In genomic region chr13:46606915-46607413, GRCh38 we compare ENCODE assay signal across 12 cellular contexts. TPM values are rescaled to one million over a fixed set of nuclear protein-coding genes. Genes with fewer than 3 reads are reported as not detected.
DNase-seq lines count a peak whose midpoint lies in the region; ATAC-seq and TF ChIP-seq lines count a peak whose summit lies in the region.
"Had no signal": no experiment of that assay in that cellular context is flagged by ENCODE, and none has a peak within 500 bp of the region (broad histone marks: within the 10 kb centered on the region; RNA-seq: fewer than 3 reads in every experiment).

No MANE protein-coding gene starts in this region.

- no peak for TF ChIP-seq POLR2A in esophagus muscularis mucosa (IDR thresholded peaks at IDR 0.05; ENCODE audit: low read depth)
- no peak for TF ChIP-seq POLR2A in adrenal gland (IDR thresholded peaks at IDR 0.05)

- H4K20me1 ChIP-seq in osteoblast (ENCODE audit: insufficient read depth, low read length) = peaks cover 18% of the 10 kb centered on the region

- peaks cover 71% of the 10 kb centered on the region for H3K4me1 Mint-ChIP-seq in activated T-cell treated with anti-CD3 and anti-CD28 coated beads, Interleukin-2, amount 50 U/mL, for 24 hours (ENCODE audit: low read depth)
- H3K4me1 Mint-ChIP-seq in stimulated activated naive B cell treated with anti-CD40 and anti-IgM and Interleukin-4, amounts not matched to agents 10 μg/mL and 1 μg/mL and 100 μg/mL, for 72 hours = peaks cover 49 to 91% of the 10 kb centered on the region in 2 donors

- no peaks in the 10 kb centered on the region for H3K9me3 Mint-ChIP-seq in activated T-cell treated with anti-CD3 and anti-CD28 coated beads, Interleukin-2, amount 50 U/mL, for 24 hours
- H3K9me3 Mint-ChIP-seq in stimulated activated naive B cell treated with anti-CD40 and anti-IgM and Interleukin-4, amounts not matched to agents 10 μg/mL and 1 μg/mL and 100 μg/mL, for 72 hours = no peaks in the 10 kb centered on the region
- H3K9me3 Mint-ChIP-seq: WTC11 had no signal

- no peak for TF ChIP-seq EP300 in esophagus muscularis mucosa (IDR thresholded peaks at IDR 0.05)

- intact Hi-C loops in esophagus muscularis mucosa (cut with DNase I) (no loop called here), adrenal gland (cut with DNase I) (loop anchor here in 1 of 2 donors (10.0 kb wide), 1 partner anchor 52 kb away; the partner anchor contains the start of gene LRCH1)

- H3K27me3 ChIP-seq in esophagus muscularis mucosa (no peaks in the 10 kb centered on the region), adrenal gland (no peaks in the 10 kb centered on the region), osteoblast (ENCODE audit: insufficient read depth, low read length) (no peaks in the 10 kb centered on the region)

- H3K27ac ChIP-seq in esophagus muscularis mucosa (replicated peaks in 1 of 4) (peak overlapping the region; percentile 39 to 70 (median 53)), adrenal gland (peak overlapping the region in 1 of 5 donors; percentile 13), osteoblast (ENCODE audit: low read depth, low read length) (no peak overlapping the region)

- no peak overlapping the region for H3K4me3 Mint-ChIP-seq in activated T-cell treated with anti-CD3 and anti-CD28 coated beads, Interleukin-2, amount 50 U/mL, for 24 hours
- H3K4me3 Mint-ChIP-seq in stimulated activated naive B cell treated with anti-CD40 and anti-IgM and Interleukin-4, amounts not matched to agents 10 μg/mL and 1 μg/mL and 100 μg/mL, for 72 hours = peak overlapping the region; percentile 68 to 72
- H3K4me3 Mint-ChIP-seq: WTC11 had no signal

- H3K4me2 ChIP-seq in osteoblast (ENCODE audit: insufficient read depth, low read length) = no peak overlapping the region

- no peaks in the 10 kb centered on the region for H3K27me3 Mint-ChIP-seq in activated T-cell treated with anti-CD3 and anti-CD28 coated beads, Interleukin-2, amount 50 U/mL, for 24 hours
- H3K27me3 Mint-ChIP-seq in stimulated activated naive B cell treated with anti-CD40 and anti-IgM and Interleukin-4, amounts not matched to agents 10 μg/mL and 1 μg/mL and 100 μg/mL, for 72 hours = no peaks in the 10 kb centered on the region

- H3K4me1 ChIP-seq in esophagus muscularis mucosa (peaks cover 75 to 85% (median 80%) of the 10 kb centered on the region in 4 donors), adrenal gland (replicated peaks in 1 of 2) (peaks cover 4 to 44% of the 10 kb centered on the region in 2 donors), osteoblast (ENCODE audit: insufficient read depth, low read length) (no peaks in the 10 kb centered on the region)

- no peak overlapping the region for H2AFZ ChIP-seq in osteoblast (ENCODE audit: low read length)

- peaks cover 80% of the 10 kb centered on the region for H3K79me2 ChIP-seq in osteoblast (ENCODE audit: insufficient read depth, low read length)

- H3K36me3 Mint-ChIP-seq in activated T-cell treated with anti-CD3 and anti-CD28 coated beads, Interleukin-2, amount 50 U/mL, for 24 hours (ENCODE audit: low read depth) = no peaks in the 10 kb centered on the region
- peaks cover 0 to 7% of the 10 kb centered on the region in 2 donors for H3K36me3 Mint-ChIP-seq in stimulated activated naive B cell treated with anti-CD40 and anti-IgM and Interleukin-4, amounts not matched to agents 10 μg/mL and 1 μg/mL and 100 μg/mL, for 72 hours
- H3K36me3 Mint-ChIP-seq: WTC11 had no signal

- peak overlapping the region; percentile 77 for H3K27ac Mint-ChIP-seq in activated T-cell treated with anti-CD3 and anti-CD28 coated beads, Interleukin-2, amount 50 U/mL, for 24 hours
- H3K27ac Mint-ChIP-seq in stimulated activated naive B cell treated with anti-CD40 and anti-IgM and Interleukin-4, amounts not matched to agents 10 μg/mL and 1 μg/mL and 100 μg/mL, for 72 hours = peak overlapping the region; percentile 98

- H3K4me3 ChIP-seq in esophagus muscularis mucosa (no peak overlapping the region), adrenal gland (no peak overlapping the region), osteoblast (ENCODE audit: insufficient read depth, low read length) (no peak overlapping the region)
- H3K4me3 ChIP-seq: HAP-1 had no signal

- H3K9me3 ChIP-seq in esophagus muscularis mucosa (no peaks in the 10 kb centered on the region), adrenal gland (replicated peaks in 1 of 3) (no peaks in the 10 kb centered on the region), osteoblast (ENCODE audit: low read depth, low read length) (no peaks in the 10 kb centered on the region)
- H3K9me3 ChIP-seq: HAP-1 had no signal

- no peak for TF ChIP-seq CTCF in esophagus muscularis mucosa (IDR thresholded peaks at IDR 0.05)
- no peak for TF ChIP-seq CTCF in adrenal gland (IDR thresholded peaks at IDR 0.05)
- TF ChIP-seq CTCF in osteoblast (IDR thresholded peaks at IDR 0.05; ENCODE audit: extremely low read depth, low read depth, low read length) = no peak

- ATAC-seq in stimulated activated naive B cell treated with anti-CD40 and anti-IgM and Interleukin-4, amounts not matched to agents 10 μg/mL and 1 μg/mL and 100 μg/mL, for 72 hours (replicated peaks) = no peak

- no peaks in the 10 kb centered on the region for H3K36me3 ChIP-seq in esophagus muscularis mucosa
- no peaks in the 10 kb centered on the region for H3K36me3 ChIP-seq in adrenal gland (replicated peaks in 1 of 2)
- no peaks in the 10 kb centered on the region for H3K36me3 ChIP-seq in osteoblast (ENCODE audit: insufficient read depth, low read length)
- H3K36me3 ChIP-seq: HAP-1 had no signal

- 73% methylated on average over 3 of the region's 3 CpGs for WGBS in esophagus muscularis mucosa
- 69 to 78% (median 76%) methylated on average over 3 of the region's 3 CpGs for WGBS in adrenal gland, 4 donors

- no peak for DNase-seq in activated T-cell treated with anti-CD3 and anti-CD28 coated beads, Interleukin-2, amount 50 U/mL, for 24 hours
- DNase-seq in activated T-cell treated with anti-CD3 and anti-CD28 coated beads for 4 hours = no peak
- peak; percentile 29 for DNase-seq in LoVo (ENCODE audit: low spot score)
- DNase-seq in esophagus muscularis mucosa (ENCODE audit: extremely low spot score) = no peak
- no peak for DNase-seq in stimulated activated naive B cell treated with anti-CD40 and anti-IgM and Interleukin-4, amounts not matched to agents 10 μg/mL and 1 μg/mL and 100 μg/mL, for 72 hours
- DNase-seq in NCI-H510A (lab: John Stamatoyannopoulos, UW) = no peak
- no peak for DNase-seq in adrenal gland
- no peak for DNase-seq in osteoblast (ENCODE audit: insufficient read length, low spot score, missing footprints)
- DNase-seq: head of caudate nucleus, NCI-H446 had no signal

RNA-seq across cellular contexts. Expression of gene LRCH1, which starts 54.0 kb away (rescaled TPM):
- total RNA-seq in esophagus muscularis mucosa (10 to 100 TPM; 42.7 to 66.0 (median 53.1) TPM), adrenal gland (10 to 100 TPM in 4 of 8 donors, 1 to 10 TPM in 4; 4.1 to 13.6 (median 9.7) TPM), osteoblast (6.9 and 7.1 TPM in 2 replicates)
- polyA plus RNA-seq in adrenal gland = 1 to 10 TPM; 2.8 to 6.4 (median 3.8) TPM
